In genomic region chr20:19660808-19661378, GRCh38 we compare ENCODE assay signal across 1 cellular context.
TF ChIP-seq lines count a peak whose summit lies in the region.

No MANE protein-coding gene starts in this region.

TF ChIP-seq in HepG2, 621 proteins besides CTCF, POLR2A, EP300 and RAD21 (continued from another document and continues in another):
- TF ChIP-seq NBN (conservative IDR thresholded peaks at IDR 0.05) (no peak), ZNF510 (CRISPR knock-in tag; IDR thresholded peaks at IDR 0.05; ENCODE audit: low read depth) (no peak), CENPBD1 (CRISPR knock-in tag; IDR thresholded peaks at IDR 0.05; ENCODE audit: borderline replicate concordance, low read depth) (no peak), ATF1 (CRISPR knock-in tag; IDR thresholded peaks at IDR 0.05) (no peak), TRIM22 (IDR thresholded peaks at IDR 0.05) (no peak), ARHGAP35 (CRISPR knock-in tag; IDR thresholded peaks at IDR 0.05; ENCODE audit: borderline replicate concordance) (no peak), ZNF317 (CRISPR knock-in tag; IDR thresholded peaks at IDR 0.05) (peak; percentile 83), HOXA5 (CRISPR knock-in tag; IDR thresholded peaks at IDR 0.05) (no peak), PAWR (CRISPR knock-in tag; IDR thresholded peaks at IDR 0.05; ENCODE audit: borderline replicate concordance) (no peak), MBD4 (IDR thresholded peaks at IDR 0.05; ENCODE audit: borderline replicate concordance, low read length) (no peak), FOXO1 (CRISPR knock-in tag; IDR thresholded peaks at IDR 0.05) (peak; percentile 68), ZNF160 (CRISPR knock-in tag; IDR thresholded peaks at IDR 0.05) (no peak), ZNF792 (CRISPR knock-in tag; IDR thresholded peaks at IDR 0.05) (no peak), HNRNPLL (IDR thresholded peaks at IDR 0.05; ENCODE audit: low read depth, low read length, poor library complexity, severe bottlenecking) (no peak), PAF1 (CRISPR knock-in tag; IDR thresholded peaks at IDR 0.05) (no peak), JDP2 (CRISPR knock-in tag; IDR thresholded peaks at IDR 0.05; ENCODE audit: borderline replicate concordance) (no peak), RBM22 (optimal IDR thresholded peaks at IDR 0.05; ENCODE audit: low read length) (no peak), ZNF10 (CRISPR knock-in tag; IDR thresholded peaks at IDR 0.05; ENCODE audit: borderline replicate concordance, low read depth) (no peak), PRMT3 (CRISPR knock-in tag; IDR thresholded peaks at IDR 0.05; ENCODE audit: borderline replicate concordance, low read depth) (no peak), ZNF101 (CRISPR knock-in tag; IDR thresholded peaks at IDR 0.05; ENCODE audit: borderline replicate concordance, low read depth) (no peak), JUND (CRISPR knock-in tag; IDR thresholded peaks at IDR 0.05) (no peak), HNRNPH1 (optimal IDR thresholded peaks at IDR 0.05; ENCODE audit: low read depth, low read length) (no peak), ZKSCAN8 (CRISPR knock-in tag; IDR thresholded peaks at IDR 0.05; ENCODE audit: borderline replicate concordance) (no peak), TRAFD1 (CRISPR knock-in tag; IDR thresholded peaks at IDR 0.05; ENCODE audit: borderline replicate concordance) (0 out of 2 replicates have a peak, but pooled peaks have one; percentile 57), ESRRA (CRISPR knock-in tag; IDR thresholded peaks at IDR 0.05; ENCODE audit: low read depth) (no peak)
- TF ChIP-seq, protein P1, sequence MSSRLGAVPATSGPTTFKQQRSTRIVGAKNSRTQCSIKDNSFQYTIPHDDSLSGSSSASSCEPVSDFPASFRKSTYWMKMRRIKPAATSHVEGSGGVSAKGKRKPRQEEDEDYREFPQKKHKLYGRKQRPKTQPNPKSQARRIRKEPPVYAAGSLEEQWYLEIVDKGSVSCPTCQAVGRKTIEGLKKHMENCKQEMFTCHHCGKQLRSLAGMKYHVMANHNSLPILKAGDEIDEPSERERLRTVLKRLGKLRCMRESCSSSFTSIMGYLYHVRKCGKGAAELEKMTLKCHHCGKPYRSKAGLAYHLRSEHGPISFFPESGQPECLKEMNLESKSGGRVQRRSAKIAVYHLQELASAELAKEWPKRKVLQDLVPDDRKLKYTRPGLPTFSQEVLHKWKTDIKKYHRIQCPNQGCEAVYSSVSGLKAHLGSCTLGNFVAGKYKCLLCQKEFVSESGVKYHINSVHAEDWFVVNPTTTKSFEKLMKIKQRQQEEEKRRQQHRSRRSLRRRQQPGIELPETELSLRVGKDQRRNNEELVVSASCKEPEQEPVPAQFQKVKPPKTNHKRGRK (CRISPR knock-in tag; IDR thresholded peaks at IDR 0.05), result no peak
- TF ChIP-seq, protein P2, sequence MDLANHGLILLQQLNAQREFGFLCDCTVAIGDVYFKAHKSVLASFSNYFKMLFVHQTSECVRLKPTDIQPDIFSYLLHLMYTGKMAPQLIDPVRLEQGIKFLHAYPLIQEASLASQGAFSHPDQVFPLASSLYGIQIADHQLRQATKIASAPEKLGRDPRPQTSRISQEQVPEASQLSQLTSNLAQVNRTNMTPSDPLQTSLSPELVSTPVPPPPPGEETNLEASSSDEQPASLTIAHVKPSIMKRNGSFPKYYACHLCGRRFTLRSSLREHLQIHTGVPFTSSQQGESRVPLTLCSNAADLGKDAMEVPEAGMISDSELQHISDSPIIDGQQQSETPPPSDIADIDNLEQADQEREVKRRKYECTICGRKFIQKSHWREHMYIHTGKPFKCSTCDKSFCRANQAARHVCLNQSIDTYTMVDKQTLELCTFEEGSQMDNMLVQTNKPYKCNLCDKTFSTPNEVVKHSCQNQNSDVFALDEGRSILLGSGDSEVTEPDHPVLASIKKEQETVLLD (CRISPR knock-in tag; IDR thresholded peaks at IDR 0.05; ENCODE audit: low read depth), result no peak
- TF ChIP-seq, protein P3, sequence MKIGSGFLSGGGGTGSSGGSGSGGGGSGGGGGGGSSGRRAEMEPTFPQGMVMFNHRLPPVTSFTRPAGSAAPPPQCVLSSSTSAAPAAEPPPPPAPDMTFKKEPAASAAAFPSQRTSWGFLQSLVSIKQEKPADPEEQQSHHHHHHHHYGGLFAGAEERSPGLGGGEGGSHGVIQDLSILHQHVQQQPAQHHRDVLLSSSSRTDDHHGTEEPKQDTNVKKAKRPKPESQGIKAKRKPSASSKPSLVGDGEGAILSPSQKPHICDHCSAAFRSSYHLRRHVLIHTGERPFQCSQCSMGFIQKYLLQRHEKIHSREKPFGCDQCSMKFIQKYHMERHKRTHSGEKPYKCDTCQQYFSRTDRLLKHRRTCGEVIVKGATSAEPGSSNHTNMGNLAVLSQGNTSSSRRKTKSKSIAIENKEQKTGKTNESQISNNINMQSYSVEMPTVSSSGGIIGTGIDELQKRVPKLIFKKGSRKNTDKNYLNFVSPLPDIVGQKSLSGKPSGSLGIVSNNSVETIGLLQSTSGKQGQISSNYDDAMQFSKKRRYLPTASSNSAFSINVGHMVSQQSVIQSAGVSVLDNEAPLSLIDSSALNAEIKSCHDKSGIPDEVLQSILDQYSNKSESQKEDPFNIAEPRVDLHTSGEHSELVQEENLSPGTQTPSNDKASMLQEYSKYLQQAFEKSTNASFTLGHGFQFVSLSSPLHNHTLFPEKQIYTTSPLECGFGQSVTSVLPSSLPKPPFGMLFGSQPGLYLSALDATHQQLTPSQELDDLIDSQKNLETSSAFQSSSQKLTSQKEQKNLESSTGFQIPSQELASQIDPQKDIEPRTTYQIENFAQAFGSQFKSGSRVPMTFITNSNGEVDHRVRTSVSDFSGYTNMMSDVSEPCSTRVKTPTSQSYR (CRISPR knock-in tag; IDR thresholded peaks at IDR 0.05; ENCODE audit: borderline replicate concordance), result no peak
- TF ChIP-seq, protein P4, sequence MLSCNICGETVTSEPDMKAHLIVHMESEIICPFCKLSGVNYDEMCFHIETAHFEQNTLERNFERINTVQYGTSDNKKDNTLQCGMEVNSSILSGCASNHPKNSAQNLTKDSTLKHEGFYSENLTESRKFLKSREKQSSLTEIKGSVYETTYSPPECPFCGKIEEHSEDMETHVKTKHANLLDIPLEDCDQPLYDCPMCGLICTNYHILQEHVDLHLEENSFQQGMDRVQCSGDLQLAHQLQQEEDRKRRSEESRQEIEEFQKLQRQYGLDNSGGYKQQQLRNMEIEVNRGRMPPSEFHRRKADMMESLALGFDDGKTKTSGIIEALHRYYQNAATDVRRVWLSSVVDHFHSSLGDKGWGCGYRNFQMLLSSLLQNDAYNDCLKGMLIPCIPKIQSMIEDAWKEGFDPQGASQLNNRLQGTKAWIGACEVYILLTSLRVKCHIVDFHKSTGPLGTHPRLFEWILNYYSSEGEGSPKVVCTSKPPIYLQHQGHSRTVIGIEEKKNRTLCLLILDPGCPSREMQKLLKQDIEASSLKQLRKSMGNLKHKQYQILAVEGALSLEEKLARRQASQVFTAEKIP (CRISPR knock-in tag; IDR thresholded peaks at IDR 0.05; ENCODE audit: borderline replicate concordance), result no peak
- TF ChIP-seq, protein P5, sequence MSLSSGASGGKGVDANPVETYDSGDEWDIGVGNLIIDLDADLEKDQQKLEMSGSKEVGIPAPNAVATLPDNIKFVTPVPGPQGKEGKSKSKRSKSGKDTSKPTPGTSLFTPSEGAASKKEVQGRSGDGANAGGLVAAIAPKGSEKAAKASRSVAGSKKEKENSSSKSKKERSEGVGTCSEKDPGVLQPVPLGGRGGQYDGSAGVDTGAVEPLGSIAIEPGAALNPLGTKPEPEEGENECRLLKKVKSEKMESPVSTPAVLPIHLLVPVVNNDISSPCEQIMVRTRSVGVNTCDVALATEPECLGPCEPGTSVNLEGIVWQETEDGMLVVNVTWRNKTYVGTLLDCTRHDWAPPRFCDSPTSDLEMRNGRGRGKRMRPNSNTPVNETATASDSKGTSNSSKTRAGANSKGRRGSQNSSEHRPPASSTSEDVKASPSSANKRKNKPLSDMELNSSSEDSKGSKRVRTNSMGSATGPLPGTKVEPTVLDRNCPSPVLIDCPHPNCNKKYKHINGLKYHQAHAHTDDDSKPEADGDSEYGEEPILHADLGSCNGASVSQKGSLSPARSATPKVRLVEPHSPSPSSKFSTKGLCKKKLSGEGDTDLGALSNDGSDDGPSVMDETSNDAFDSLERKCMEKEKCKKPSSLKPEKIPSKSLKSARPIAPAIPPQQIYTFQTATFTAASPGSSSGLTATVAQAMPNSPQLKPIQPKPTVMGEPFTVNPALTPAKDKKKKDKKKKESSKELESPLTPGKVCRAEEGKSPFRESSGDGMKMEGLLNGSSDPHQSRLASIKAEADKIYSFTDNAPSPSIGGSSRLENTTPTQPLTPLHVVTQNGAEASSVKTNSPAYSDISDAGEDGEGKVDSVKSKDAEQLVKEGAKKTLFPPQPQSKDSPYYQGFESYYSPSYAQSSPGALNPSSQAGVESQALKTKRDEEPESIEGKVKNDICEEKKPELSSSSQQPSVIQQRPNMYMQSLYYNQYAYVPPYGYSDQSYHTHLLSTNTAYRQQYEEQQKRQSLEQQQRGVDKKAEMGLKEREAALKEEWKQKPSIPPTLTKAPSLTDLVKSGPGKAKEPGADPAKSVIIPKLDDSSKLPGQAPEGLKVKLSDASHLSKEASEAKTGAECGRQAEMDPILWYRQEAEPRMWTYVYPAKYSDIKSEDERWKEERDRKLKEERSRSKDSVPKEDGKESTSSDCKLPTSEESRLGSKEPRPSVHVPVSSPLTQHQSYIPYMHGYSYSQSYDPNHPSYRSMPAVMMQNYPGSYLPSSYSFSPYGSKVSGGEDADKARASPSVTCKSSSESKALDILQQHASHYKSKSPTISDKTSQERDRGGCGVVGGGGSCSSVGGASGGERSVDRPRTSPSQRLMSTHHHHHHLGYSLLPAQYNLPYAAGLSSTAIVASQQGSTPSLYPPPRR (CRISPR knock-in tag; IDR thresholded peaks at IDR 0.05; ENCODE audit: borderline replicate concordance), result peak; percentile 49; the same call in 1 of the 2 replicates
- TF ChIP-seq, protein P6, sequence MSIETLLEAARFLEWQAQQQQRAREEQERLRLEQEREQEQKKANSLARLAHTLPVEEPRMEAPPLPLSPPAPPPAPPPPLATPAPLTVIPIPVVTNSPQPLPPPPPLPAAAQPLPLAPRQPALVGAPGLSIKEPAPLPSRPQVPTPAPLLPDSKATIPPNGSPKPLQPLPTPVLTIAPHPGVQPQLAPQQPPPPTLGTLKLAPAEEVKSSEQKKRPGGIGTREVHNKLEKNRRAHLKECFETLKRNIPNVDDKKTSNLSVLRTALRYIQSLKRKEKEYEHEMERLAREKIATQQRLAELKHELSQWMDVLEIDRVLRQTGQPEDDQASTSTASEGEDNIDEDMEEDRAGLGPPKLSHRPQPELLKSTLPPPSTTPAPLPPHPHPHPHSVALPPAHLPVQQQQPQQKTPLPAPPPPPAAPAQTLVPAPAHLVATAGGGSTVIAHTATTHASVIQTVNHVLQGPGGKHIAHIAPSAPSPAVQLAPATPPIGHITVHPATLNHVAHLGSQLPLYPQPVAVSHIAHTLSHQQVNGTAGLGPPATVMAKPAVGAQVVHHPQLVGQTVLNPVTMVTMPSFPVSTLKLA (IDR thresholded peaks at IDR 0.05), result no peak
- TF ChIP-seq, protein P7, sequence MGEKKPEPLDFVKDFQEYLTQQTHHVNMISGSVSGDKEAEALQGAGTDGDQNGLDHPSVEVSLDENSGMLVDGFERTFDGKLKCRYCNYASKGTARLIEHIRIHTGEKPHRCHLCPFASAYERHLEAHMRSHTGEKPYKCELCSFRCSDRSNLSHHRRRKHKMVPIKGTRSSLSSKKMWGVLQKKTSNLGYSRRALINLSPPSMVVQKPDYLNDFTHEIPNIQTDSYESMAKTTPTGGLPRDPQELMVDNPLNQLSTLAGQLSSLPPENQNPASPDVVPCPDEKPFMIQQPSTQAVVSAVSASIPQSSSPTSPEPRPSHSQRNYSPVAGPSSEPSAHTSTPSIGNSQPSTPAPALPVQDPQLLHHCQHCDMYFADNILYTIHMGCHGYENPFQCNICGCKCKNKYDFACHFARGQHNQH (CRISPR knock-in tag; IDR thresholded peaks at IDR 0.05), result no peak
